2 cellular contexts compared by ENCODE assay signal in genomic region chr3:43732747-43733425, GRCh38.
A peak's percentile ranks its signal among the peaks of the same experiment; 100 is the strongest.
TF ChIP-seq lines count a peak whose summit lies in the region.

No MANE protein-coding gene starts in this region.

TF ChIP-seq in SK-N-SH, 30 proteins besides CTCF, POLR2A, EP300 and RAD21 (continued from another document):
- TF ChIP-seq REST (IDR thresholded peaks at IDR 0.05; ENCODE audit: low read depth, low read length), result peak; percentile 40; the same call in 1 of the 2 replicates

TF ChIP-seq in SK-N-SH treated with all-trans-retinoic acid at 6 μM for 48 hours, 23 proteins besides CTCF, POLR2A, EP300 and RAD21 (continued from another document):
- no peak for TF ChIP-seq CREB5 (CRISPR knock-in tag; IDR thresholded peaks at IDR 0.05; ENCODE audit: low read depth)
- no peak for TF ChIP-seq ARNTL (CRISPR knock-in tag; IDR thresholded peaks at IDR 0.05; ENCODE audit: borderline replicate concordance, low read depth)
- TF ChIP-seq OSR1 (CRISPR knock-in tag; IDR thresholded peaks at IDR 0.05), result no peak
- TF ChIP-seq ISL1 (CRISPR knock-in tag; IDR thresholded peaks at IDR 0.05), result no peak
- no peak for TF ChIP-seq ZFP30 (CRISPR knock-in tag; IDR thresholded peaks at IDR 0.05)
- no peak for TF ChIP-seq ZC3H10 (CRISPR knock-in tag; IDR thresholded peaks at IDR 0.05)
- TF ChIP-seq POU6F1 (CRISPR knock-in tag; IDR thresholded peaks at IDR 0.05; ENCODE audit: borderline replicate concordance, low read depth), result no peak
- TF ChIP-seq TOX (CRISPR knock-in tag; IDR thresholded peaks at IDR 0.05; ENCODE audit: borderline replicate concordance), result no peak
- TF ChIP-seq TSHZ2 (CRISPR knock-in tag; IDR thresholded peaks at IDR 0.05), result no peak
